Comparison of ENCODE assay signal across 24 cellular contexts in the genomic region with DNA sequence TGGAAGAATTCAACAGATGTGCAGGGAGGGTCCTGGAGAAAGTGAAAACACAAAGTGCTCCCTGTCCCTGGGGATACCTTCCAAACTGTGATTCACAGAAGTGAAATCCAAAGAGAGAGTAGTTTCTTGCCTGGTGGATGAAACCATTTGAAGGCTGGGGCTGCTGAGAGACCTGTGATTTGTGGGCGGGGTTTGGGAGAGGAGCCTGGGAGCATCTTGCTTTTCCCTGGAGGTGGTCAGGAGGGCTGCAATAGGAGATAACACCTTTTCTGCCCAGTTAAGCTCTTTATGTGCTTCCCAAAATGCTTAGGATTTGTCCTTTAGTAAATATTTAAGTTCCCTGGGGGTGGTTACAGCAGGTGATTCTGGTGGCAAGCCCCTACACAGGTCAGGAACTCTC.
DNase-seq lines count a peak whose midpoint lies in the region; ATAC-seq, FAIRE-seq and TF ChIP-seq lines count a peak whose summit lies in the region.
"Had no signal": no experiment of that assay in that cellular context is flagged by ENCODE, and none has a peak within 500 bp of the region (broad histone marks: within the 10 kb centered on the region; RNA-seq: fewer than 3 reads in every experiment).

No MANE protein-coding gene starts in this region.

- H3K27ac Mint-ChIP-seq in GM23338 (no peak overlapping the region), H9 (no peak overlapping the region)
- H3K27ac Mint-ChIP-seq: T-cell had no signal

- H4K5ac ChIP-seq in H9 (ENCODE audit: insufficient read length, low read depth, low read length) (no peak overlapping the region), H1 (ENCODE audit: insufficient read length, low read depth, low read length) (no peak overlapping the region)

- ATAC-seq in GM23338 (peak; percentile 87), HG03175 (IDR thresholded peaks at IDR 0.05; ENCODE audit: unreplicated experiment) (no peak)
- ATAC-seq: GM12878, Panc1, T-cell had no signal

- H3K36me3 Mint-ChIP-seq in GM23338 (ENCODE audit: low read depth), result no peaks in the 10 kb centered on the region
- peaks cover 0 to under 1% (median 0%) of the 10 kb centered on the region in 3 experiments; a peak in 1 of 7 replicates for H3K36me3 Mint-ChIP-seq in H9 (ENCODE audit: insufficient read depth in 1 of 3, low read depth in 3 of 3)
- H3K36me3 Mint-ChIP-seq: CD4-positive, alpha-beta memory T cell; T-cell had no signal

- H3K9me2 ChIP-seq in GM23338 (ENCODE audit: insufficient read depth) (no peaks in the 10 kb centered on the region), GM23248 (ENCODE audit: insufficient read depth) (no peaks in the 10 kb centered on the region)

- POLR2A ChIA-PET in H1 (lab: Charles Lee; ENCODE audit: partially characterized antibody), result no interaction called here

- no peak overlapping the region for H2BK120ac ChIP-seq in H9 (ENCODE audit: low read depth, low read length, poor library complexity, severe bottlenecking)
- H2BK120ac ChIP-seq in H1 (replicated peaks; ENCODE audit: low read depth, low read length), result no peak overlapping the region

- H3K4me1 ChIP-seq in GM23338 (ENCODE audit: insufficient read depth), result no peaks in the 10 kb centered on the region
- H3K4me1 ChIP-seq in H9 (ENCODE audit: insufficient read depth, low read length), result no peaks in the 10 kb centered on the region
- H3K4me1 ChIP-seq in H1 (replicated peaks in 1 of 4; ENCODE audit: control insufficient read depth in 3 of 4, insufficient read depth in 4 of 4, low read length in 3 of 4), result no peaks in the 10 kb centered on the region
- no peaks in the 10 kb centered on the region for H3K4me1 ChIP-seq in GM23248 (ENCODE audit: insufficient read depth)
- H3K4me1 ChIP-seq: BLaER1 treated with 17β-estradiol and CSF1 and Interleukin-3, amounts not matched to agents 10 nM and 100 nM; Caco-2 had no signal

- H3K23me2 ChIP-seq in H9 (ENCODE audit: insufficient read length, low read depth, low read length, poor library complexity, severe bottlenecking) (no peaks in the 10 kb centered on the region), H1 (ENCODE audit: low read depth, low read length) (no peaks in the 10 kb centered on the region; the same call in 1 of the 2 replicates)

- H3K79me1 ChIP-seq in H9 (ENCODE audit: insufficient read depth, low read depth, low read length, poor library complexity, severe bottlenecking) (no peaks in the 10 kb centered on the region), H1 (ENCODE audit: low read depth, low read length) (no peaks in the 10 kb centered on the region)

- no peak overlapping the region for H3K27ac ChIP-seq in GM23338 (ENCODE audit: low read depth)
- no peak overlapping the region for H3K27ac ChIP-seq in H9 (ENCODE audit: insufficient read length, low read depth, low read length)
- no peak overlapping the region for H3K27ac ChIP-seq in H1 (ENCODE audit: low read depth, low read length)
- no peak overlapping the region for H3K27ac ChIP-seq in GM23248
- H3K27ac ChIP-seq: BLaER1 treated with 17β-estradiol and CSF1 and Interleukin-3, amounts not matched to agents 10 nM and 100 nM; KMS-11 had no signal

- no peaks in the 10 kb centered on the region for H3K27me3 Mint-ChIP-seq in GM23338 (ENCODE audit: insufficient read depth, low read depth, poor library complexity)
- H3K27me3 Mint-ChIP-seq in H9 (ENCODE audit: low read depth), result no peaks in the 10 kb centered on the region

- H3K4me2 ChIP-seq in GM23338 (no peak overlapping the region), H9 (ENCODE audit: insufficient read depth, insufficient read length, low read length) (no peak overlapping the region), H1 (ENCODE audit: insufficient read depth in 1 of 2, low read depth in 2 of 2, low read length in 2 of 2) (no peak overlapping the region), GM23248 (ENCODE audit: unreplicated experiment) (no peak overlapping the region)
- H3K4me2 ChIP-seq: BLaER1 treated with 17β-estradiol and CSF1 and Interleukin-3, amounts not matched to agents 10 nM and 100 nM; KMS-11 had no signal

- TF ChIP-seq POLR2A in H1 (IDR thresholded peaks at IDR 0.05; ENCODE audit: control extremely low read depth in 1 of 2, low read depth in 2 of 2, low read length in 2 of 2), result no peak

- H3K56ac ChIP-seq in H9 (ENCODE audit: insufficient read length, low read depth, low read length) (no peak overlapping the region), H1 (replicated peaks; ENCODE audit: insufficient read length, low read depth, low read length) (no peak overlapping the region)

- peak in 1 of 2 experiments; percentile 5; a peak in 1 of 4 replicates for TF ChIP-seq RAD21 in H1 (IDR thresholded peaks at IDR 0.05 in 1 of 2, conservative IDR thresholded peaks at IDR 0.05 in 1 of 2; ENCODE audit: low read depth in 2 of 2, low read length in 2 of 2)

- no peaks in the 10 kb centered on the region for H3K79me2 ChIP-seq in GM23338 (replicated peaks; ENCODE audit: insufficient read depth)
- H3K79me2 ChIP-seq in H9 (ENCODE audit: insufficient read depth, low read length), result no peaks in the 10 kb centered on the region
- no peaks in the 10 kb centered on the region for H3K79me2 ChIP-seq in H1 (ENCODE audit: control insufficient read depth in 1 of 2, insufficient read depth in 2 of 2, low read length in 2 of 2)
- H3K79me2 ChIP-seq in GM23248 (ENCODE audit: insufficient read depth), result no peaks in the 10 kb centered on the region

- H2BK15ac ChIP-seq in H9 (ENCODE audit: low read depth, low read length), result no peak overlapping the region
- H2BK15ac ChIP-seq in H1 (ENCODE audit: low read length), result no peak overlapping the region

- H2BK12ac ChIP-seq in H9 (ENCODE audit: insufficient read length, low read depth, low read length) (no peak overlapping the region), H1 (ENCODE audit: low read depth, low read length) (no peak overlapping the region)

- TF ChIP-seq CTCF in GM23338 (conservative IDR thresholded peaks at IDR 0.05; ENCODE audit: low read depth in 2 of 2), result no peak
- TF ChIP-seq CTCF in H9 (conservative IDR thresholded peaks at IDR 0.05), result peak; percentile 20; the same call in 1 of the 3 replicates
- no peak for TF ChIP-seq CTCF in H1 (IDR thresholded peaks at IDR 0.05; ENCODE audit: control extremely low read depth in 1 of 3, insufficient read depth in 1 of 3, low read depth in 1 of 3, low read length in 3 of 3)

- no peak overlapping the region for H2BK20ac ChIP-seq in H9 (ENCODE audit: low read depth, low read length, poor library complexity, severe bottlenecking)
- no peak overlapping the region for H2BK20ac ChIP-seq in H1 (ENCODE audit: low read length)

- H3K9ac ChIP-seq in H9 (ENCODE audit: extremely low read depth, insufficient read length, low read length) (no peak overlapping the region), H1 (replicated peaks in 1 of 4; ENCODE audit: extremely low read depth in 1 of 4, low read depth in 3 of 4, low read length in 3 of 4) (no peak overlapping the region), GM23248 (no peak overlapping the region)
- H3K9ac ChIP-seq: BLaER1 treated with 17β-estradiol and CSF1 and Interleukin-3, amounts not matched to agents 10 nM and 100 nM; KMS-11 had no signal

- no peak overlapping the region for H2BK5ac ChIP-seq in H9 (ENCODE audit: insufficient read length, low read length)
- no peak overlapping the region for H2BK5ac ChIP-seq in H1 (ENCODE audit: low read depth, low read length)

- H3F3A ChIP-seq in GM23338 (replicated peaks; ENCODE audit: low read depth) (no peaks in the 10 kb centered on the region), GM23248 (ENCODE audit: insufficient read depth) (no peaks in the 10 kb centered on the region)

- H3K9me3 ChIP-seq in H9 (ENCODE audit: control insufficient read depth, low read depth, low read length), result no peaks in the 10 kb centered on the region
- no peaks in the 10 kb centered on the region for H3K9me3 ChIP-seq in H1 (ENCODE audit: insufficient read depth in 2 of 2, low read depth in 1 of 2, low read length in 1 of 2)
- no peaks in the 10 kb centered on the region for H3K9me3 ChIP-seq in GM23248 (ENCODE audit: low read depth)
- H3K9me3 ChIP-seq: Caco-2 had no signal

- H3K23ac ChIP-seq in H9 (ENCODE audit: insufficient read length, low read depth, low read length) (no peak overlapping the region), H1 (ENCODE audit: insufficient read length) (no peak overlapping the region)

- H2AFZ ChIP-seq in GM23338, result peak overlapping the region; percentile 39; the same call in 1 of the 2 replicates
- peak overlapping the region; percentile 40 for H2AFZ ChIP-seq in H9 (ENCODE audit: low read length)
- peak overlapping the region; percentile 63 for H2AFZ ChIP-seq in H1 (ENCODE audit: low read length)
- H2AFZ ChIP-seq in GM23248, result no peak overlapping the region

- H4K20me1 ChIP-seq in GM23338 (replicated peaks; ENCODE audit: insufficient read depth) (no peaks in the 10 kb centered on the region), H9 (ENCODE audit: control insufficient read depth, insufficient read depth, insufficient read length) (no peaks in the 10 kb centered on the region), H1 (replicated peaks in 1 of 2; ENCODE audit: control insufficient read depth in 1 of 2, insufficient read depth in 2 of 2, low read length in 2 of 2) (no peaks in the 10 kb centered on the region), GM23248 (ENCODE audit: insufficient read depth) (no peaks in the 10 kb centered on the region)
- H4K20me1 ChIP-seq: BLaER1 treated with 17β-estradiol and CSF1 and Interleukin-3, amounts not matched to agents 10 nM and 100 nM had no signal

- FAIRE-seq in H1 (lab: Jason Lieb, UNC), result peak; percentile 7
- FAIRE-seq: GM12878 had no signal

- H3K36me3 ChIP-seq in GM23338 (ENCODE audit: insufficient read depth) (no peaks in the 10 kb centered on the region), H1 (ENCODE audit: control insufficient read depth in 2 of 4, insufficient read depth in 4 of 4, low read length in 3 of 4) (no peaks in the 10 kb centered on the region), GM23248 (ENCODE audit: low read depth) (no peaks in the 10 kb centered on the region)
- H3K36me3 ChIP-seq: BLaER1 treated with 17β-estradiol and CSF1 and Interleukin-3, amounts not matched to agents 10 nM and 100 nM had no signal

- DNase-seq in GM23338 (ENCODE audit: low spot score), result peak; percentile 84
- peak; percentile 73 for DNase-seq in H9
- peak in 1 of 2 experiments; percentile 50 for DNase-seq in H1 (ENCODE audit: low read depth in 1 of 2, low spot score in 2 of 2)
- peak; percentile 56 for DNase-seq in islet precursor cell
- no peak for DNase-seq in GM23248
- no peak for DNase-seq in AG08396 (ENCODE audit: low spot score)
- DNase-seq: CD4-positive, alpha-beta memory T cell; DMS 273 treated with DMSO at 0.1 percent for 48 hours; DMS79 treated with DMSO at 0.1 percent for 48 hours; IMR-90; MV-4-11; NCI-H1105 treated with DMSO at 0.1 percent for 48 hours; NCI-H1930; NCI-H446; NCI-H526; NK-92 treated with Interleukin-12 subunit alpha and Interleukin-12 subunit beta, amount 100 ng/mL, for 24 hours; SIG-M5; T-cell had no signal

- H4K8ac ChIP-seq in H9 (replicated peaks; ENCODE audit: insufficient read length, low read depth, low read length), result no peak overlapping the region
- H4K8ac ChIP-seq in H1 (ENCODE audit: extremely low read depth, insufficient read depth, low read length), result no peak overlapping the region

- H2AK5ac ChIP-seq in H9 (ENCODE audit: insufficient read length, low read length) (no peak overlapping the region), H1 (ENCODE audit: low read depth, low read length) (no peak overlapping the region)

- H3K4me3 Mint-ChIP-seq in GM23338 (no peak overlapping the region), H9 (no peak overlapping the region)
- H3K4me3 Mint-ChIP-seq: CD4-positive, alpha-beta memory T cell; T-cell had no signal

- in situ Hi-C loops in GM23248 (cut with MboI), result no loop called here

- no peak overlapping the region for H3K14ac ChIP-seq in H9 (ENCODE audit: insufficient read depth, low read length)
- H3K14ac ChIP-seq in H1 (ENCODE audit: insufficient read length), result no peak overlapping the region

- no peaks in the 10 kb centered on the region for H3K4me1 Mint-ChIP-seq in GM23338
- H3K4me1 Mint-ChIP-seq in H9, result peaks cover 0 to 9% of the 10 kb centered on the region in 2 experiments; a peak in 2 of 4 replicates
- H3K4me1 Mint-ChIP-seq: T-cell had no signal

- no peak overlapping the region for H3K4ac ChIP-seq in H9 (ENCODE audit: low read depth, low read length)
- H3K4ac ChIP-seq in H1 (replicated peaks; ENCODE audit: insufficient read length, low read depth, low read length), result no peak overlapping the region

- H3T11ph ChIP-seq in H9 (ENCODE audit: low read length), result no peak overlapping the region

- H3K27me3 ChIP-seq in GM23338 (ENCODE audit: insufficient read depth) (no peaks in the 10 kb centered on the region), H9 (ENCODE audit: insufficient read depth, low read length) (no peaks in the 10 kb centered on the region), H1 (replicated peaks in 1 of 4; ENCODE audit: control insufficient read depth in 3 of 4, extremely low read depth in 1 of 4, insufficient read depth in 3 of 4, low read length in 3 of 4) (no peaks in the 10 kb centered on the region), GM23248 (replicated peaks; ENCODE audit: insufficient read depth) (no peaks in the 10 kb centered on the region)
- H3K27me3 ChIP-seq: BLaER1 treated with 17β-estradiol and CSF1 and Interleukin-3, amounts not matched to agents 10 nM and 100 nM had no signal

- TF ChIP-seq EP300 in H1 (IDR thresholded peaks at IDR 0.05; ENCODE audit: borderline replicate concordance in 1 of 2, low read depth in 2 of 2, low read length in 2 of 2), result no peak

- H4K91ac ChIP-seq in H9 (ENCODE audit: insufficient read length, low read depth, low read length), result no peak overlapping the region
- no peak overlapping the region for H4K91ac ChIP-seq in H1 (replicated peaks; ENCODE audit: insufficient read length, low read length)

- H3K18ac ChIP-seq in H9 (ENCODE audit: insufficient read length, low read depth, low read length), result no peak overlapping the region
- H3K18ac ChIP-seq in H1 (ENCODE audit: extremely low read depth, low read length), result no peak overlapping the region

- WGBS in H9 (ENCODE audit: extremely low coverage, insufficient read length, low lambda C conversion rate), result no CpG with 5 or more reads among the region's 1 CpG
- 53% methylated on average over 1 of the region's 1 CpG; no CpG with 5 or more reads in 1 of the 2 experiments for WGBS in H1 (ENCODE audit: extremely low coverage in 1 of 2, insufficient coverage in 1 of 2, insufficient read length in 1 of 2, insufficient replicate concordance in 2 of 2, low coverage in 1 of 2, low lambda C conversion rate in 2 of 2, missing lambda C conversion rate in 1 of 2), 2 experiments
- WGBS in GM23248 (ENCODE audit: low coverage in 1 of 2, low lambda C conversion rate in 2 of 2, missing lambda C conversion rate in 2 of 2), 2 experiments, result 0 to 6% methylated on average over 1 of the region's 1 CpG

- no peak overlapping the region for H3K4me3 ChIP-seq in GM23338
- H3K4me3 ChIP-seq in H1 (ENCODE audit: extremely low read depth in 1 of 4, insufficient read depth in 2 of 4, low read depth in 3 of 4, low read length in 4 of 4), result no peak overlapping the region
- no peak overlapping the region for H3K4me3 ChIP-seq in GM23248
- H3K4me3 ChIP-seq: BLaER1 treated with 17β-estradiol and CSF1 and Interleukin-3, amounts not matched to agents 10 nM and 100 nM; GM12878 had no signal

- CTCF ChIA-PET in H1 (lab: Charles Lee; ENCODE audit: partially characterized antibody), result interaction anchor here (0.6 to 1.1 kb wide), 2 partner anchors 12 to 428 kb away, joined by 3 to 5 read pairs; no protein-coding TSS in a partner anchor

- H3K9me3 Mint-ChIP-seq in GM23338, result peaks cover under 1% of the 10 kb centered on the region; the same call in 1 of the 3 replicates
- 0 out of 5 replicates have a peak, but pooled peaks cover 0 to under 1% of the 10 kb centered on the region in 2 experiments for H3K9me3 Mint-ChIP-seq in H9
- H3K9me3 Mint-ChIP-seq: T-cell had no signal

Comparison
In these comparisons a context has a peak if more than half of its experiments do, and no peak if none do; other contexts are left out.
1. DNase-seq: peak in GM23338 (single experiment), H9 (single experiment) and islet precursor cell (single experiment); none in GM23248 (single experiment) and AG08396 (single experiment).